In genomic region chr6:79544939-79545450, GRCh38 we compare ENCODE assay signal across 1 cellular context.
TF ChIP-seq lines count a peak whose summit lies in the region.

No MANE protein-coding gene starts in this region.

TF ChIP-seq in GM12878, 131 proteins besides CTCF, POLR2A, EP300 and RAD21 (continued from another document):
- TF ChIP-seq HSF1 (IDR thresholded peaks at IDR 0.05; ENCODE audit: low read depth, low read length) (no peak), NR2F1 (conservative IDR thresholded peaks at IDR 0.05) (peak; percentile 67), ZNF207 (IDR thresholded peaks at IDR 0.05; ENCODE audit: borderline replicate concordance) (no peak), BCL3 (IDR thresholded peaks at IDR 0.05; ENCODE audit: borderline replicate concordance, insufficient read depth, low read depth, low read length, poor library complexity, severe bottlenecking) (no peak), GABPA (IDR thresholded peaks at IDR 0.05; ENCODE audit: low read depth) (0 out of 2 replicates have a peak, but pooled peaks have one; percentile 29), EED (IDR thresholded peaks at IDR 0.05; ENCODE audit: low read depth) (peak; percentile 78), RAD51 (IDR thresholded peaks at IDR 0.05) (no peak; the same call in 1 of the 2 replicates), SMAD5 (IDR thresholded peaks at IDR 0.05; ENCODE audit: low read depth) (no peak), PML (IDR thresholded peaks at IDR 0.05; ENCODE audit: low read length) (no peak; the same call in 1 of the 2 replicates), SMC3 (IDR thresholded peaks at IDR 0.05; ENCODE audit: borderline replicate concordance, low read length) (peak; percentile 24; the same call in 1 of the 2 replicates), IRF5 (IDR thresholded peaks at IDR 0.05; ENCODE audit: borderline replicate concordance) (no peak), NBN (IDR thresholded peaks at IDR 0.05) (0 out of 2 replicates have a peak, but pooled peaks have one; percentile 51), ZNF592 (IDR thresholded peaks at IDR 0.05) (no peak), NR2C1 (IDR thresholded peaks at IDR 0.05) (no peak), RELB (IDR thresholded peaks at IDR 0.05; ENCODE audit: low read depth) (peak; percentile 61; the same call in 1 of the 2 replicates), SMARCA5 (IDR thresholded peaks at IDR 0.05) (no peak), IKZF1 (conservative IDR thresholded peaks at IDR 0.05) (peak; percentile 72), SIN3A (IDR thresholded peaks at IDR 0.05; ENCODE audit: low read depth, low read length) (no peak), POU2F2 (IDR thresholded peaks at IDR 0.05; ENCODE audit: borderline replicate concordance, low read depth, low read length) (0 out of 3 replicates have a peak, but pooled peaks have one; percentile 31), ZNF384 (IDR thresholded peaks at IDR 0.05; ENCODE audit: borderline replicate concordance, low read depth, low read length) (no peak), MXI1 (IDR thresholded peaks at IDR 0.05; ENCODE audit: low read depth, low read length) (0 out of 2 replicates have a peak, but pooled peaks have one; percentile 52), ZBTB11 (CRISPR knock-in tag; IDR thresholded peaks at IDR 0.05) (no peak), CHD4 (IDR thresholded peaks at IDR 0.05) (no peak), KAT2A (conservative IDR thresholded peaks at IDR 0.05; ENCODE audit: control insufficient read depth, low read depth, low read length) (no peak), RUNX3 (IDR thresholded peaks at IDR 0.05; ENCODE audit: low read length) (peak; percentile 13; the same call in 1 of the 2 replicates), USF1 (IDR thresholded peaks at IDR 0.05; ENCODE audit: borderline replicate concordance, extremely low read length, insufficient read depth, low read depth, low read length) (no peak), BMI1 (IDR thresholded peaks at IDR 0.05; ENCODE audit: borderline replicate concordance) (peak; percentile 89), MTA2 (IDR thresholded peaks at IDR 0.05; ENCODE audit: low read depth) (peak; percentile 78), MAX (IDR thresholded peaks at IDR 0.05; ENCODE audit: low read depth, low read length) (0 out of 2 replicates have a peak, but pooled peaks have one; percentile 18), MLLT1 (IDR thresholded peaks at IDR 0.05) (no peak), USF2 (IDR thresholded peaks at IDR 0.05; ENCODE audit: borderline replicate concordance, low read depth, low read length) (no peak; the same call in 1 of the 2 replicates), TCF3 (IDR thresholded peaks at IDR 0.05; ENCODE audit: borderline replicate concordance, insufficient read depth, low read depth, low read length) (no peak), CEBPZ (IDR thresholded peaks at IDR 0.05; ENCODE audit: low read depth, low read length) (no peak), BCL11A (IDR thresholded peaks at IDR 0.05; ENCODE audit: low read depth, low read length) (no peak)
